In genomic region chr13:80339841-80340642, GRCh38 we compare ENCODE assay signal across 1 cellular context.
A peak's percentile ranks its signal among the peaks of the same experiment; 100 is the strongest.
TF ChIP-seq lines count a peak whose summit lies in the region.

No MANE protein-coding gene starts in this region.

TF ChIP-seq in HepG2, 621 proteins besides CTCF, POLR2A, EP300 and RAD21 (continued from another document and continues in another):
- TF ChIP-seq FUBP1 (CRISPR knock-in tag; IDR thresholded peaks at IDR 0.05; ENCODE audit: borderline replicate concordance), result no peak
- no peak for TF ChIP-seq TIGD3 (CRISPR knock-in tag; IDR thresholded peaks at IDR 0.05; ENCODE audit: borderline replicate concordance)
- no peak for TF ChIP-seq ATM (IDR thresholded peaks at IDR 0.05; ENCODE audit: borderline replicate concordance)
- TF ChIP-seq GABPA (IDR thresholded peaks at IDR 0.05; ENCODE audit: low read depth, low read length), result no peak
- no peak for TF ChIP-seq GABPA (CRISPR knock-in tag; IDR thresholded peaks at IDR 0.05; ENCODE audit: low read depth)
- no peak for TF ChIP-seq FOXA1 (IDR thresholded peaks at IDR 0.05)
- no peak for TF ChIP-seq FOXA1 (CRISPR knock-in tag; IDR thresholded peaks at IDR 0.05)
- TF ChIP-seq MTF1 (CRISPR knock-in tag; IDR thresholded peaks at IDR 0.05), result no peak
- no peak for TF ChIP-seq ATF7-NPFF (CRISPR knock-in tag; IDR thresholded peaks at IDR 0.05; ENCODE audit: low read depth)
- TF ChIP-seq NFE2L2 (IDR thresholded peaks at IDR 0.05; ENCODE audit: low read length), result no peak
- TF ChIP-seq RARG (CRISPR knock-in tag; IDR thresholded peaks at IDR 0.05; ENCODE audit: low read depth), result no peak
- TF ChIP-seq ZNF800 (CRISPR knock-in tag; IDR thresholded peaks at IDR 0.05), result peak; percentile 65; the same call in 1 of the 2 replicates
- TF ChIP-seq FOSL1 (CRISPR knock-in tag; IDR thresholded peaks at IDR 0.05; ENCODE audit: borderline replicate concordance), result no peak
- peak; percentile 87 for TF ChIP-seq MYPOP (CRISPR knock-in tag; IDR thresholded peaks at IDR 0.05)
- TF ChIP-seq PATZ1 (CRISPR knock-in tag; IDR thresholded peaks at IDR 0.05), result peak; percentile 53; the same call in 1 of the 2 replicates
- TF ChIP-seq KDM5B (CRISPR knock-in tag; IDR thresholded peaks at IDR 0.05; ENCODE audit: borderline replicate concordance), result peak; percentile 34; the same call in 1 of the 2 replicates
- TF ChIP-seq TEAD3 (CRISPR knock-in tag; optimal IDR thresholded peaks at IDR 0.05; ENCODE audit: borderline replicate concordance), result no peak
- no peak for TF ChIP-seq ZNF446 (CRISPR knock-in tag; IDR thresholded peaks at IDR 0.05)
- no peak for TF ChIP-seq PREB (CRISPR knock-in tag; IDR thresholded peaks at IDR 0.05)
- TF ChIP-seq GMEB1 (CRISPR knock-in tag; IDR thresholded peaks at IDR 0.05; ENCODE audit: borderline replicate concordance), result no peak
- TF ChIP-seq NKX3-1 (CRISPR knock-in tag; IDR thresholded peaks at IDR 0.05), result no peak
- TF ChIP-seq MATR3 (CRISPR knock-in tag; IDR thresholded peaks at IDR 0.05), result no peak
- peak; percentile 74 for TF ChIP-seq UBTF (CRISPR knock-in tag; IDR thresholded peaks at IDR 0.05)
- no peak for TF ChIP-seq CHD2 (IDR thresholded peaks at IDR 0.05; ENCODE audit: low read depth, low read length)
- peak; percentile 9; the same call in 1 of the 2 replicates for TF ChIP-seq ZSCAN31 (CRISPR knock-in tag; IDR thresholded peaks at IDR 0.05; ENCODE audit: low read depth)
- no peak for TF ChIP-seq DNMT3B (CRISPR knock-in tag; conservative IDR thresholded peaks at IDR 0.05)
- TF ChIP-seq ZNF350 (CRISPR knock-in tag; IDR thresholded peaks at IDR 0.05; ENCODE audit: borderline replicate concordance, low read depth), result no peak; the same call in 1 of the 2 replicates
- no peak for TF ChIP-seq KLF13 (CRISPR knock-in tag; IDR thresholded peaks at IDR 0.05)
- TF ChIP-seq ZNF333 (CRISPR knock-in tag; IDR thresholded peaks at IDR 0.05; ENCODE audit: borderline replicate concordance), result 0 out of 2 replicates have a peak, but pooled peaks have one; percentile 64
- no peak for TF ChIP-seq TEAD2 (CRISPR knock-in tag; IDR thresholded peaks at IDR 0.05)
- no peak for TF ChIP-seq ZSCAN12 (CRISPR knock-in tag; IDR thresholded peaks at IDR 0.05)
- TF ChIP-seq DMAP1 (CRISPR knock-in tag; IDR thresholded peaks at IDR 0.05), result peak; percentile 54; the same call in 1 of the 2 replicates
- no peak for TF ChIP-seq ZSCAN25 (CRISPR knock-in tag; IDR thresholded peaks at IDR 0.05)
- TF ChIP-seq GPBP1L1 (CRISPR knock-in tag; IDR thresholded peaks at IDR 0.05), result no peak
- peak; percentile 78; the same call in 1 of the 2 replicates for TF ChIP-seq PHF8 (CRISPR knock-in tag; IDR thresholded peaks at IDR 0.05)
- no peak; the same call in 1 of the 2 replicates for TF ChIP-seq RXRA (CRISPR knock-in tag; IDR thresholded peaks at IDR 0.05)
- TF ChIP-seq ZBTB42 (CRISPR knock-in tag; IDR thresholded peaks at IDR 0.05), result no peak
- 0 out of 2 replicates have a peak, but pooled peaks have one; percentile 57 for TF ChIP-seq KMT2A (CRISPR knock-in tag; IDR thresholded peaks at IDR 0.05)
- TF ChIP-seq ZIK1 (CRISPR knock-in tag; IDR thresholded peaks at IDR 0.05; ENCODE audit: borderline replicate concordance, low read depth), result no peak
- no peak for TF ChIP-seq ZFP37 (CRISPR knock-in tag; IDR thresholded peaks at IDR 0.05; ENCODE audit: borderline replicate concordance)
- no peak for TF ChIP-seq HIVEP1 (CRISPR knock-in tag; IDR thresholded peaks at IDR 0.05)
- TF ChIP-seq HNRNPL (IDR thresholded peaks at IDR 0.05; ENCODE audit: low read depth, low read length), result 0 out of 2 replicates have a peak, but pooled peaks have one; percentile 57
- TF ChIP-seq ARID4A (CRISPR knock-in tag; IDR thresholded peaks at IDR 0.05; ENCODE audit: borderline replicate concordance), result peak; percentile 45; the same call in 1 of the 2 replicates
- TF ChIP-seq ERF (CRISPR knock-in tag; IDR thresholded peaks at IDR 0.05), result no peak
- TF ChIP-seq ZNF777 (CRISPR knock-in tag; IDR thresholded peaks at IDR 0.05), result no peak
- no peak for TF ChIP-seq ZNF24 (IDR thresholded peaks at IDR 0.05)
- TF ChIP-seq ZNF20 (CRISPR knock-in tag; IDR thresholded peaks at IDR 0.05), result peak; percentile 70; the same call in 1 of the 2 replicates
